Comparison of ENCODE assay signal across 20 cellular contexts in the genomic region with DNA sequence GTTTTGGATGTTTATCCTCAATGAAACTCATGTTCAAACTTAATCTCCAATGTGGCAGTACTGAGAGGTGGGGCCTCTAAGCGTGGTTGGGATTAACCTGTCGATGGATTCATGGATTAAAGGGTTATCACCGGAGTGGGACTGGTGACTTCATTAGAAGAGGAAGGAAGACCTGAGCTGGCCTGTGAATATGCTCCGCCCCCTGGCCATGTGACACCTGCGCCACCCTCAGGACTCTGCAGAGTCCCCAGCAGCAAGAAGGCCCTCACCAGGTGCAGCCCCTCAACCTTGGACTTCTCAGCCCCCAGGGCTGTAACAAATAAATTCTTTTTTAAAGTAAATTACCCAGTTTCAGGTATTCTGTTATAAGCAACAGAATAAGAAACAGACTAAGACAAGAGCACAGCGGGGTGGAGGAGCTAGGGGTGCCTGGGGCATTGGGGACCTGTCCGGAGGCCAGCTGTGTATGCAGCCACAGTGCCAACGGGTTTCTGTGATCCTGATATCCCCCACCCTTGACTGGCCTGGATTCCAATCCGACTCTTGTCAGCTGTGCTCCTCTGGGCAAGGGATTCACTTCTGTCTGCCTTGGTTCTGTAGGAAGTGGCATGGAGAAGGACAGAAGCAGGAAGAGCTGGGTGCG.
"Had no signal": no experiment of that assay in that cellular context is flagged by ENCODE, and none has a peak within 500 bp of the region (broad histone marks: within the 10 kb centered on the region; RNA-seq: fewer than 3 reads in every experiment).

No MANE protein-coding gene starts in this region.

- H3K27me3 Mint-ChIP-seq: activated naive CD8-positive, alpha-beta T cell treated with anti-CD3 and anti-CD28 coated beads for 36 hours; stimulated activated naive CD8-positive, alpha-beta T cell treated with anti-CD3 and anti-CD28 coated beads, Interleukin-15, Interleukin-2, amounts not matched to agents 100 ng/mL and 50 ng/mL, for 24 hours had no signal

- H3K4me3 ChIP-seq: lung, mucosa of descending colon, ovary, testis, upper lobe of right lung had no signal

- FAIRE-seq: endometrium had no signal

- H3K9me3 Mint-ChIP-seq: activated naive CD8-positive, alpha-beta T cell treated with anti-CD3 and anti-CD28 coated beads for 36 hours; activated T-cell treated with anti-CD3 and anti-CD28 coated beads, Interleukin-2, amount 50 U/mL, for 72 hours; nephron; stimulated activated naive CD8-positive, alpha-beta T cell treated with anti-CD3 and anti-CD28 coated beads, Interleukin-15, Interleukin-2, amounts not matched to agents 100 ng/mL and 50 ng/mL, for 24 hours; T-helper 1 cell treated with Interleukin-12 subunit alpha and Interleukin-12 subunit beta and Interleukin-4 antibody, amounts not matched to agents 30 μg/mL and 1 μg/mL, for 36 hours had no signal

- H3K4me3 Mint-ChIP-seq: activated naive CD8-positive, alpha-beta T cell treated with anti-CD3 and anti-CD28 coated beads for 36 hours; activated T-cell treated with anti-CD3 and anti-CD28 coated beads, Interleukin-2, amount 50 U/mL, for 72 hours; stimulated activated naive CD8-positive, alpha-beta T cell treated with anti-CD3 and anti-CD28 coated beads, Interleukin-15, Interleukin-2, amounts not matched to agents 100 ng/mL and 50 ng/mL, for 24 hours; T-helper 1 cell treated with Interleukin-12 subunit alpha and Interleukin-12 subunit beta and Interleukin-4 antibody, amounts not matched to agents 30 μg/mL and 1 μg/mL, for 36 hours had no signal

- DNase-seq: activated CD4-positive, alpha-beta T cell treated with anti-CD3 and anti-CD28 coated beads, Interleukin-2, amount 50 U/mL, for 4 hours; activated gamma-delta T cell treated with Interleukin-2 at 50 U/mL for 16 hours; activated naive CD8-positive, alpha-beta T cell treated with anti-CD3 and anti-CD28 coated beads for 36 hours; activated T-cell treated with anti-CD3 and anti-CD28 coated beads, Interleukin-2, amount 50 U/mL, for 72 hours; brain microvascular endothelial cell; cerebellar nuclear complex; dermis blood vessel endothelial cell; left colon; mucosa of descending colon; ovary; stimulated activated CD4-positive, alpha-beta T cell treated with anti-CD3 and anti-CD28 coated beads, Interleukin-12 subunit alpha, Interleukin-12 subunit beta, amount 100 ng/mL, for 4 hours; stimulated activated CD4-positive, alpha-beta T cell treated with anti-CD3 and anti-CD28 coated beads, Interleukin-2, amount 100 ng/mL, for 48 hours; testis; upper lobe of right lung had no signal

- H3K27ac ChIP-seq: brain microvascular endothelial cell, ovary, testis, upper lobe of right lung had no signal

- H3K36me3 ChIP-seq: brain microvascular endothelial cell, ovary, upper lobe of right lung had no signal

- H3K9me3 ChIP-seq: mucosa of descending colon, ovary, testis, upper lobe of right lung had no signal

- ATAC-seq: activated CD4-positive, CD25-positive, alpha-beta regulatory T cell treated with anti-CD3 and anti-CD28 coated beads, Interleukin-2, amount 50 U/mL, for 24 hours; activated T-cell treated with anti-CD3 and anti-CD28 coated beads, Interleukin-2, amount 50 U/mL, for 72 hours; left colon; mucosa of descending colon; upper lobe of right lung had no signal

- H3K27ac Mint-ChIP-seq: activated T-cell treated with anti-CD3 and anti-CD28 coated beads, Interleukin-2, amount 50 U/mL, for 72 hours; stimulated activated naive CD8-positive, alpha-beta T cell treated with anti-CD3 and anti-CD28 coated beads, Interleukin-15, Interleukin-2, amounts not matched to agents 100 ng/mL and 50 ng/mL, for 24 hours; T-helper 1 cell treated with Interleukin-12 subunit alpha and Interleukin-12 subunit beta and Interleukin-4 antibody, amounts not matched to agents 30 μg/mL and 1 μg/mL, for 36 hours had no signal
